Comparison of ENCODE assay signal across 9 cellular contexts in genomic region chrX:154401045-154401799, GRCh38. TPM values are rescaled to one million over a fixed set of nuclear protein-coding genes. Genes with fewer than 3 reads are reported as not detected.
DNase-seq lines count a peak whose midpoint lies in the region; ATAC-seq, FAIRE-seq and TF ChIP-seq lines count a peak whose summit lies in the region.
"Had no signal": no experiment of that assay in that cellular context is flagged by ENCODE, and none has a peak within 500 bp of the region (broad histone marks: within the 10 kb centered on the region; RNA-seq: fewer than 3 reads in every experiment).

No MANE protein-coding gene starts in this region.

- peaks cover 11% of the 10 kb centered on the region for H3K36me3 ChIP-seq in bronchial epithelial cell (ENCODE audit: control insufficient read depth, insufficient read depth, low read length)
- H3K36me3 ChIP-seq in esophagus muscularis mucosa, result peaks cover 9 to 30% (median 26%) of the 10 kb centered on the region in 4 donors

- peaks cover 7 to 31% (median 22%) of the 10 kb centered on the region in 4 donors for H3K4me1 ChIP-seq in esophagus muscularis mucosa

- H3K9me3 ChIP-seq in esophagus muscularis mucosa, result no peaks in the 10 kb centered on the region

- peak overlapping the region in 2 of 4 donors; percentile 9 to 10 for H3K27ac ChIP-seq in esophagus muscularis mucosa (replicated peaks in 1 of 4)

- H3K27me3 ChIP-seq in bronchial epithelial cell (ENCODE audit: control insufficient read depth, insufficient read depth, low read length), result no peaks in the 10 kb centered on the region
- peaks cover 0 to 4% (median 0%) of the 10 kb centered on the region in 4 donors for H3K27me3 ChIP-seq in esophagus muscularis mucosa

- WGBS in esophagus muscularis mucosa, result 53% methylated on average over 6 of the region's 6 CpGs

- no peak for TF ChIP-seq POLR2A in esophagus muscularis mucosa (IDR thresholded peaks at IDR 0.05; ENCODE audit: low read depth)

- no peak for FAIRE-seq in bronchial epithelial cell (lab: Jason Lieb, UNC)
- FAIRE-seq: endometrium had no signal

- peak; percentile 78 for DNase-seq in activated CD8-positive, alpha-beta memory T cell treated with anti-CD3 and anti-CD28 coated beads for 24 hours
- DNase-seq in activated CD8-positive, alpha-beta memory T cell treated with anti-CD3 and anti-CD28 coated beads, Interleukin-2, amount 50 U/mL, for 4 hours, result no peak
- DNase-seq in NCI-H69 (lab: John Stamatoyannopoulos, UW), result peak; percentile 16
- DNase-seq in bronchial epithelial cell (ENCODE audit: low read depth), result peak; percentile 39
- peak; percentile 36 for DNase-seq in stimulated activated CD4-positive, alpha-beta T cell treated with anti-CD3 and anti-CD28 coated beads, Interleukin-4, amount 100 ng/mL, for 24 hours
- DNase-seq in esophagus muscularis mucosa (ENCODE audit: extremely low spot score), result no peak
- no peak for DNase-seq in activated CD4-positive, CD25-positive, alpha-beta regulatory T cell (lab: John Stamatoyannopoulos, UW)

- no peak for TF ChIP-seq CTCF in bronchial epithelial cell (IDR thresholded peaks at IDR 0.05; ENCODE audit: insufficient read depth, low read length, severe bottlenecking)
- TF ChIP-seq CTCF in esophagus muscularis mucosa (IDR thresholded peaks at IDR 0.05), result no peak

- H3K4me3 ChIP-seq in bronchial epithelial cell (ENCODE audit: low read depth, low read length) (no peak overlapping the region), esophagus muscularis mucosa (no peak overlapping the region)

- intact Hi-C loops in esophagus muscularis mucosa (cut with DNase I), result loop anchor here (5.0 kb wide), 1 partner anchor 131 kb away; no protein-coding TSS in a partner anchor

- no peak for TF ChIP-seq EP300 in esophagus muscularis mucosa (IDR thresholded peaks at IDR 0.05)

- no peak for ATAC-seq in HG02759 (IDR thresholded peaks at IDR 0.05; ENCODE audit: unreplicated experiment)

RNA-seq across cellular contexts. Expression of gene RPL10, which starts 3.0 kb away (rescaled TPM):
- total RNA-seq in bronchial epithelial cell, result 2,240 and 6,023 TPM in 2 replicates
- total RNA-seq in esophagus muscularis mucosa, result 1,000 to 10,000 TPM; 2,150 to 7,554 (median 4,519) TPM

RNA-seq across cellular contexts. Expression of gene DNASE1L1, which starts 7.8 kb away (rescaled TPM):
- total RNA-seq in bronchial epithelial cell (38.7 and 70.7 TPM in 2 replicates), esophagus muscularis mucosa (10 to 100 TPM; 19.9 to 24.3 (median 22.6) TPM)

RNA-seq across cellular contexts. Expression of gene TAFAZZIN, which starts 10.1 kb away (rescaled TPM):
- total RNA-seq in bronchial epithelial cell, result 20.6 and 22.4 TPM in 2 replicates
- total RNA-seq in esophagus muscularis mucosa, result 10 to 100 TPM; 18.6 to 43.6 (median 32.5) TPM

RNA-seq across cellular contexts. Expression of gene EMD, which starts 22.1 kb away (rescaled TPM):
- total RNA-seq in bronchial epithelial cell (16.1 and 27.3 TPM in 2 replicates), esophagus muscularis mucosa (10 to 100 TPM; 37.0 to 64.7 (median 57.7) TPM)

RNA-seq across cellular contexts. Expression of gene FLNA, which starts 26.8 kb away (rescaled TPM):
- total RNA-seq in bronchial epithelial cell (676 and 858 TPM in 2 replicates), esophagus muscularis mucosa (over 10,000 TPM in 3 of 4 donors, 1,000 to 10,000 TPM in 1; 8,941 to 16,544 (median 12,362) TPM)

Comparison
In these comparisons a context has a peak if more than half of its experiments do, and no peak if none do; other contexts are left out.
1. DNase-seq: peak in activated CD8-positive, alpha-beta memory T cell treated with anti-CD3 and anti-CD28 coated beads for 24 hours (single experiment), NCI-H69 (single experiment), bronchial epithelial cell (single experiment) and stimulated activated CD4-positive, alpha-beta T cell treated with anti-CD3 and anti-CD28 coated beads, Interleukin-4, amount 100 ng/mL, for 24 hours (single experiment); none in activated CD8-positive, alpha-beta memory T cell treated with anti-CD3 and anti-CD28 coated beads, Interleukin-2, amount 50 U/mL, for 4 hours (single experiment), esophagus muscularis mucosa (single experiment) and activated CD4-positive, CD25-positive, alpha-beta regulatory T cell (0 of 4).